15 cellular contexts compared by ENCODE assay signal in genomic region chr10:52335665-52336064, GRCh38. TPM values are rescaled to one million over a fixed set of nuclear protein-coding genes. Genes with fewer than 3 reads are reported as not detected.
DNase-seq lines count a peak whose midpoint lies in the region; ATAC-seq and TF ChIP-seq lines count a peak whose summit lies in the region.
"Had no signal": no experiment of that assay in that cellular context is flagged by ENCODE, and none has a peak within 500 bp of the region (broad histone marks: within the 10 kb centered on the region; RNA-seq: fewer than 3 reads in every experiment).

No MANE protein-coding gene starts in this region.

- H3K27me3 Mint-ChIP-seq in HFFc6 (ENCODE audit: insufficient read depth) = no peaks in the 10 kb centered on the region
- H3K27me3 Mint-ChIP-seq: CD4-positive, alpha-beta memory T cell had no signal

- H3K36me3 Mint-ChIP-seq in HFFc6 (ENCODE audit: low read depth) = peaks cover 8% of the 10 kb centered on the region; the same call in 1 of the 2 replicates
- H3K36me3 Mint-ChIP-seq: CD4-positive, alpha-beta memory T cell had no signal

- TF ChIP-seq POLR2A in esophagus squamous epithelium (IDR thresholded peaks at IDR 0.05) = no peak

- H3K4me3 Mint-ChIP-seq in HFFc6 = no peak overlapping the region
- H3K4me3 Mint-ChIP-seq: CD4-positive, alpha-beta memory T cell had no signal

- H3K27ac ChIP-seq in RWPE2 (ENCODE audit: poor library complexity, severe bottlenecking) (peak overlapping the region; percentile 97), esophagus squamous epithelium (no peak overlapping the region)

- intact Hi-C loops in esophagus squamous epithelium (cut with DNase I) = no loop called here

- H3K4me1 ChIP-seq in RWPE2 (ENCODE audit: insufficient read depth, poor library complexity, severe bottlenecking) (peaks cover 41% of the 10 kb centered on the region), skeletal muscle satellite cell (ENCODE audit: control insufficient read depth, insufficient read depth, low read length) (peaks cover 23% of the 10 kb centered on the region), esophagus squamous epithelium (no peaks in the 10 kb centered on the region)

- TF ChIP-seq CTCF in HFFc6 (IDR thresholded peaks at IDR 0.05) (no peak), RWPE2 (IDR thresholded peaks at IDR 0.05; ENCODE audit: poor library complexity, severe bottlenecking) (no peak), epithelial cell of esophagus (IDR thresholded peaks at IDR 0.05; ENCODE audit: insufficient read depth, low read depth, low read length, missing control alignments) (no peak), esophagus squamous epithelium (IDR thresholded peaks at IDR 0.05) (no peak)

- ATAC-seq in RWPE2 (ENCODE audit: low read depth) = peak; percentile 82
- ATAC-seq in HG03025 (IDR thresholded peaks at IDR 0.05; ENCODE audit: low FRiP score, unreplicated experiment) = no peak

- H3K4me1 Mint-ChIP-seq in HFFc6 (ENCODE audit: low read depth) = peaks cover 70% of the 10 kb centered on the region
- H3K4me1 Mint-ChIP-seq: CD4-positive, alpha-beta memory T cell had no signal

- peak overlapping the region; percentile 37 for H3K4me2 ChIP-seq in skeletal muscle satellite cell (ENCODE audit: low read length)

- DNase-seq in HFFc6 (no peak), RWPE2 (ENCODE audit: low spot score) (no peak), epithelial cell of esophagus (ENCODE audit: low read depth) (peak; percentile 64), esophagus squamous epithelium (lab: John Stamatoyannopoulos, UW) (no peak)
- DNase-seq in stimulated activated CD4-positive, alpha-beta T cell treated with anti-CD3 and anti-CD28 coated beads, Interleukin-2, amount 100 ng/mL, for 48 hours = no peak
- DNase-seq: CD4-positive, alpha-beta memory T cell; DND-41; GDM1; GOT3; NCI-H187; NCI-H446; NK-92 treated with Interleukin-12 subunit alpha and Interleukin-12 subunit beta, amount 100 ng/mL, for 24 hours had no signal

- H3K36me3 ChIP-seq in RWPE2 (ENCODE audit: low read depth) (peaks cover 3% of the 10 kb centered on the region; the same call in 1 of the 2 replicates), skeletal muscle satellite cell (ENCODE audit: insufficient read depth, low read length) (no peaks in the 10 kb centered on the region), esophagus squamous epithelium (no peaks in the 10 kb centered on the region)

- no peaks in the 10 kb centered on the region for H3K27me3 ChIP-seq in RWPE2 (ENCODE audit: insufficient read depth, poor library complexity, severe bottlenecking)
- no peaks in the 10 kb centered on the region for H3K27me3 ChIP-seq in skeletal muscle satellite cell (ENCODE audit: control insufficient read depth, insufficient read depth, low read length)
- no peaks in the 10 kb centered on the region for H3K27me3 ChIP-seq in esophagus squamous epithelium

- WGBS in esophagus squamous epithelium, 2 donors = 24 to 37% methylated on average over 1 of the region's 1 CpG

- peak overlapping the region; percentile 86 for H3K27ac Mint-ChIP-seq in HFFc6
- H3K27ac Mint-ChIP-seq: CD4-positive, alpha-beta memory T cell had no signal

- H3K4me3 ChIP-seq in RWPE2 (ENCODE audit: severe bottlenecking) (no peak overlapping the region), epithelial cell of esophagus (ENCODE audit: low read length) (no peak overlapping the region), skeletal muscle satellite cell (ENCODE audit: low read length) (no peak overlapping the region), esophagus squamous epithelium (no peak overlapping the region)

- H3K9ac ChIP-seq in skeletal muscle satellite cell (ENCODE audit: low read depth, low read length) = peak overlapping the region; percentile 47

- H3K9me3 ChIP-seq in RWPE2 (ENCODE audit: severe bottlenecking) = no peaks in the 10 kb centered on the region
- no peaks in the 10 kb centered on the region for H3K9me3 ChIP-seq in skeletal muscle satellite cell (replicated peaks; ENCODE audit: low read length)
- no peaks in the 10 kb centered on the region for H3K9me3 ChIP-seq in esophagus squamous epithelium

- no peaks in the 10 kb centered on the region for H3K9me3 Mint-ChIP-seq in HFFc6

RNA-seq across cellular contexts. Expression of gene DKK1, which starts 21.6 kb away (rescaled TPM):
- 1,000 to 10,000 TPM; 1,601 to 2,175 (median 1,792) TPM for total RNA-seq in HFFc6 (2021; fragmentation: NEBNext Ultra II Directional; extraction: Animal tissue kit (Norgen Biotek cat#: 25700))
- total RNA-seq in skeletal muscle satellite cell (2012; rRNA removed) = 136 and 176 TPM in 2 replicates
- 1 to 10 TPM in 1 of 4 donors, under 1 TPM in 3; 0.19 to 2.6 (median 0.59) TPM for total RNA-seq in esophagus squamous epithelium
- total RNA-seq: CD4-positive, alpha-beta memory T cell; OCI-LY7 had no signal

Comparison
In these comparisons a context has a peak if more than half of its experiments do, and no peak if none do; other contexts are left out.
1. RNA of gene DKK1, which starts 21.6 kb away (total RNA-seq): 1,601 to 2,175 TPM in HFFc6; 0.19 to 2.6 TPM in esophagus squamous epithelium; every median in the first group is over 100 times any median in the second.